Comparison of ENCODE assay signal across 8 cellular contexts in the genomic region with DNA sequence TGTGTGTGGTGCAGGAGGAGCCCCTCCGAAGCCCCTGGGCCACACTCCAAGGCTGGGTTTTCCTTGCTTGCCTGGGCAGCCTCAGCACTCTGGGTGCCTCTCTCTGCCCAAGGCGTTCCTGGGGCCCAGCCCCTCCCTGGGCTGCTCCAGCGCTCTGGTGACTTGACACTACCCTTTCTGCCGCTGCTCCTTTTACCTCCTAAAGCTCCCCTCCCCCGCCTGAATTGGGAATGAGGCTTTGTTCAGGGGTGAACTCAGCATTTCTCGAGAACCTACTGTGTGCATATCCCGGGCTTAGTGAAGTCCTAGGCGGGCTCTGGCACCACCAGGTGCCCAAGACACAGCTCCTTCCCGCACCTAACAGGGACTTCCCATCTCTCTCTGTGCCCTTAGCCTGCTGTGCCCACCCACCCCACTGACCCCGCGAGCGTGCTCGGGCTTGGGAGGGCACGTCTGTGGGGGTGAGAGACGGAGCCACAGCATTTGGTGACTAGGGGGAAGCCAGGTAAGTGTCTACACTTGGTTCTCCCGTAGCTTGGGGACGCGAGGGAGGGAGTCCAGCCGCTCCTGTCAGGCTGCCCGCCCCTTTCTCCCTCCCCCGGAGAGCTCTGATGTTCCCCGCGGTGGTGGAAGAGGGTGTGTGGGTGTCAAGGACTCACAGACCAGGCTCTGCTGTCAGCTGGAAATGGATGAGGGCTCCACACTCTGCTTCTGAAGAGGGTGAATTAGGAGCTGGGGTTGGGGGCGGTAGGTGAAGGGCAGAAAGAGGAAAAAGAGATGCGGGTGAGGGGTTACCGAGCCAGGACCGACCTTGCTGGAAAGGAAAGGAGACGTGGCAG. TPM values are rescaled to one million over a fixed set of nuclear protein-coding genes. Genes with fewer than 3 reads are reported as not detected.
DNase-seq lines count a peak whose midpoint lies in the region; ATAC-seq and TF ChIP-seq lines count a peak whose summit lies in the region.

No MANE protein-coding gene starts in this region.

- peak; percentile 39 for DNase-seq in NCI-H1092 treated with DMSO at 0.1 percent for 48 hours (lab: John Stamatoyannopoulos, UW)
- DNase-seq in NCI-H1092 (lab: John Stamatoyannopoulos, UW) = no peak
- DNase-seq in M059J (ENCODE audit: low read depth) = peak; percentile 61
- DNase-seq in head of caudate nucleus = peak in 32 of 42 donors; percentile 29 to 82 (median 47)
- peak; percentile 77 to 82 (median 80) for DNase-seq in ovary
- no peak for DNase-seq in pons (ENCODE audit: low spot score)

- intact Hi-C loops in head of caudate nucleus (cut with DNase I) = no loop called here
- intact Hi-C loops in ovary (cut with DNase I) = loop anchor here in 2 of 4 donors (5.0 to 10.0 kb wide), 2 partner anchors 68 to 125 kb away; a partner anchor contains a TSS

- peak overlapping the region; percentile 99 for H3K4me3 Mint-ChIP-seq in activated T-helper 17 cell treated with anti-CD3 and anti-CD28 coated beads, Interleukin-2, amount 50 U/mL, for 72 hours

- H3K9me3 Mint-ChIP-seq in activated T-helper 17 cell treated with anti-CD3 and anti-CD28 coated beads, Interleukin-2, amount 50 U/mL, for 72 hours = no peaks in the 10 kb centered on the region

- H3K4me3 ChIP-seq in ovary = peak overlapping the region; percentile 83

- ATAC-seq in activated T-helper 17 cell treated with anti-CD3 and anti-CD28 coated beads, Interleukin-2, amount 50 U/mL, for 72 hours (replicated peaks) = peak; percentile 11
- no peak for ATAC-seq in GM21515 (IDR thresholded peaks at IDR 0.05; ENCODE audit: unreplicated experiment)

- 2 to 3% (median 2%) methylated on average over 22 to 28 of the region's 28 CpGs for WGBS in ovary, 3 donors

- peak; percentile 28 for TF ChIP-seq POLR2A in ovary (IDR thresholded peaks at IDR 0.05)

- H3K27me3 ChIP-seq in ovary = no peaks in the 10 kb centered on the region

- H3K27ac ChIP-seq in ovary = peak overlapping the region; percentile 47 to 85

- no peaks in the 10 kb centered on the region for H3K9me3 ChIP-seq in ovary

- no peak for TF ChIP-seq CTCF in ovary (IDR thresholded peaks at IDR 0.05)

- no peak for TF ChIP-seq EP300 in ovary (IDR thresholded peaks at IDR 0.05)

- H3K27ac Mint-ChIP-seq in activated T-helper 17 cell treated with anti-CD3 and anti-CD28 coated beads, Interleukin-2, amount 50 U/mL, for 72 hours = peak overlapping the region; percentile 97

- peaks cover 7% of the 10 kb centered on the region for H3K36me3 Mint-ChIP-seq in activated T-helper 17 cell treated with anti-CD3 and anti-CD28 coated beads, Interleukin-2, amount 50 U/mL, for 72 hours (ENCODE audit: low read depth)

- peaks cover 20% of the 10 kb centered on the region for H3K27me3 Mint-ChIP-seq in activated T-helper 17 cell treated with anti-CD3 and anti-CD28 coated beads, Interleukin-2, amount 50 U/mL, for 72 hours

- H3K4me1 ChIP-seq in ovary (ENCODE audit: insufficient read depth) = peaks cover 19% of the 10 kb centered on the region

- H3K4me1 Mint-ChIP-seq in activated T-helper 17 cell treated with anti-CD3 and anti-CD28 coated beads, Interleukin-2, amount 50 U/mL, for 72 hours = peaks cover 34% of the 10 kb centered on the region

- H3K36me3 ChIP-seq in ovary = no peaks in the 10 kb centered on the region

RNA-seq across cellular contexts. Expression of a gene that starts 1.1 kb away (rescaled TPM):
- total RNA-seq in M059J (2014; rRNA removed; shearing (Covaris generic)) = 6.5 and 16.6 TPM in 2 replicates
- total RNA-seq in activated T-helper 17 cell treated with anti-CD3 and anti-CD28 coated beads, Interleukin-2, amount 50 U/mL, for 72 hours = 10 to 100 TPM; 16.6 to 20.3 TPM
- 10 to 100 TPM; 16.0 to 67.3 (median 45.7) TPM for total RNA-seq in ovary
- 10 to 100 TPM; 14.8 to 21.2 TPM for polyA plus RNA-seq in ovary

RNA-seq across cellular contexts. Expression of a gene that starts 31.1 kb away (rescaled TPM):
- total RNA-seq in M059J (2014; rRNA removed; shearing (Covaris generic)) = 35.5 and 40.5 TPM in 2 replicates
- total RNA-seq in activated T-helper 17 cell treated with anti-CD3 and anti-CD28 coated beads, Interleukin-2, amount 50 U/mL, for 72 hours = 10 to 100 TPM in 1 of 2 donors, 1 to 10 TPM in 1; 6.0 to 12.1 TPM
- 10 to 100 TPM in 6 of 7 donors, 1 to 10 TPM in 1; 8.2 to 28.3 (median 23.8) TPM for total RNA-seq in ovary
- 10 to 100 TPM; 19.9 to 25.8 TPM for polyA plus RNA-seq in ovary

RNA-seq across cellular contexts. Expression of a gene that starts 34.1 kb away (rescaled TPM):
- total RNA-seq in M059J (2014; rRNA removed; shearing (Covaris generic)) = 10.6 and 19.5 TPM in 2 replicates
- total RNA-seq in activated T-helper 17 cell treated with anti-CD3 and anti-CD28 coated beads, Interleukin-2, amount 50 U/mL, for 72 hours = 10 to 100 TPM; 48.8 to 57.9 TPM
- total RNA-seq in ovary = 100 to 1,000 TPM in 1 of 7 donors, 10 to 100 TPM in 6; 51.5 to 105 (median 91.7) TPM
- 10 to 100 TPM; 53.2 to 98.4 TPM for polyA plus RNA-seq in ovary

RNA-seq across cellular contexts. Expression of a gene that starts 57.2 kb away (rescaled TPM):
- 76.1 and 91.7 TPM in 2 replicates for total RNA-seq in M059J (2014; rRNA removed; shearing (Covaris generic))
- 10 to 100 TPM; 48.5 to 65.9 TPM for total RNA-seq in activated T-helper 17 cell treated with anti-CD3 and anti-CD28 coated beads, Interleukin-2, amount 50 U/mL, for 72 hours
- total RNA-seq in ovary = 1 to 10 TPM; 6.0 to 7.9 (median 6.6) TPM
- polyA plus RNA-seq in ovary = 10 to 100 TPM in 1 of 2 donors, 1 to 10 TPM in 1; 5.8 to 10.7 TPM

Comparison
In these comparisons a context has a peak if more than half of its experiments do, and no peak if none do; other contexts are left out.
1. DNase-seq: peak in NCI-H1092 treated with DMSO at 0.1 percent for 48 hours (single experiment), M059J (single experiment), head of caudate nucleus (32 of 42) and ovary (5 of 5); none in NCI-H1092 (single experiment) and pons (single experiment).